ENCODE assay signal across 11 cellular contexts in genomic region chr21:36171741-36172331, GRCh38. TPM values are rescaled to one million over a fixed set of nuclear protein-coding genes. Genes with fewer than 3 reads are reported as not detected.
A peak's percentile ranks its signal among the peaks of the same experiment; 100 is the strongest.
DNase-seq lines count a peak whose midpoint lies in the region; TF ChIP-seq lines count a peak whose summit lies in the region.
"Had no signal": no experiment of that assay in that cellular context is flagged by ENCODE, and none has a peak within 500 bp of the region (broad histone marks: within the 10 kb centered on the region; RNA-seq: fewer than 3 reads in every experiment).

No MANE protein-coding gene starts in this region.

- no peak overlapping the region for H3K4me3 ChIP-seq in cardiac muscle cell
- no peak overlapping the region for H3K4me3 ChIP-seq in parathyroid adenoma (ENCODE audit: low read depth, low read length)
- H3K4me3 ChIP-seq in suprapubic skin: no peak overlapping the region

- no peak overlapping the region for H3K4me2 ChIP-seq in parathyroid adenoma (ENCODE audit: low read length)

- no peak for TF ChIP-seq POLR2A in suprapubic skin (IDR thresholded peaks at IDR 0.05)

- H3K9me3 ChIP-seq in cardiac muscle cell (ENCODE audit: low read depth) (no peaks in the 10 kb centered on the region), parathyroid adenoma (ENCODE audit: control insufficient read depth, low read length) (no peaks in the 10 kb centered on the region), suprapubic skin (no peaks in the 10 kb centered on the region)

- no peaks in the 10 kb centered on the region for H3K27me3 ChIP-seq in cardiac muscle cell
- no peaks in the 10 kb centered on the region for H3K27me3 ChIP-seq in parathyroid adenoma (ENCODE audit: control insufficient read depth, insufficient read depth, low read length)
- no peaks in the 10 kb centered on the region for H3K27me3 ChIP-seq in suprapubic skin

- TF ChIP-seq CTCF in cardiac muscle cell (IDR thresholded peaks at IDR 0.05; ENCODE audit: low read depth, low read length) (no peak), parathyroid adenoma (IDR thresholded peaks at IDR 0.05) (no peak), suprapubic skin (IDR thresholded peaks at IDR 0.05) (no peak)

- no peaks in the 10 kb centered on the region for H3K36me3 ChIP-seq in cardiac muscle cell
- H3K36me3 ChIP-seq in parathyroid adenoma (ENCODE audit: control insufficient read depth, insufficient read depth, low read length): no peaks in the 10 kb centered on the region
- H3K36me3 ChIP-seq in suprapubic skin: peaks cover 24% of the 10 kb centered on the region

- H3K9ac ChIP-seq in parathyroid adenoma: no peak overlapping the region

- peaks cover 15% of the 10 kb centered on the region for H3K4me1 ChIP-seq in cardiac muscle cell (ENCODE audit: low read depth)
- peaks cover 3% of the 10 kb centered on the region for H3K4me1 ChIP-seq in parathyroid adenoma
- peaks cover 8% of the 10 kb centered on the region for H3K4me1 ChIP-seq in suprapubic skin

- H2AFZ ChIP-seq in parathyroid adenoma: no peak overlapping the region

- H3K27ac ChIP-seq in cardiac muscle cell (peak overlapping the region; percentile 26), parathyroid adenoma (peak overlapping the region; percentile 32), suprapubic skin (no peak overlapping the region)
- H3K27ac ChIP-seq: 22Rv1 had no signal

- peaks cover 7% of the 10 kb centered on the region for H3K79me2 ChIP-seq in parathyroid adenoma

- DNase-seq in DMS 273 (lab: John Stamatoyannopoulos, UW; ENCODE audit: unreplicated experiment) (peak; percentile 14), DMS 273 treated with DMSO at 0.1 percent for 48 hours (lab: John Stamatoyannopoulos, UW) (no peak), MV-4-11 (lab: John Stamatoyannopoulos, UW) (peak; percentile 33), cardiac muscle cell (ENCODE audit: low read depth in 1 of 2, low spot score in 1 of 2) (no peak), kidney tubule cell (ENCODE audit: low spot score) (no peak), suprapubic skin (ENCODE audit: low spot score in 2 of 2) (no peak), EL (no peak)
- DNase-seq: NCI-H2227 treated with DMSO at 0.1 percent for 48 hours had no signal

- TF ChIP-seq EP300 in suprapubic skin (IDR thresholded peaks at IDR 0.05): no peak

- 70% methylated on average over 9 of the region's 9 CpGs for WGBS in suprapubic skin

RNA-seq across cellular contexts. Expression of gene DOP1B, which starts 15.2 kb away (rescaled TPM):
- total RNA-seq in cardiac muscle cell (3.3 and 5.8 TPM in 2 replicates), suprapubic skin (10 to 100 TPM; 23.8 to 49.6 (median 34.8) TPM)
- polyA plus RNA-seq in cardiac muscle cell: 6.9 and 7.4 TPM in 2 replicates

RNA-seq across cellular contexts. Expression of gene CBR3, which starts 37.0 kb away (rescaled TPM):
- not detected in 2 replicates for total RNA-seq in cardiac muscle cell
- polyA plus RNA-seq in cardiac muscle cell: not detected in 2 replicates
- total RNA-seq in suprapubic skin: 10 to 100 TPM; 24.9 to 45.2 (median 32.0) TPM
- total RNA-seq: HT-29 had no signal

Comparison
In these comparisons a context has a peak if more than half of its experiments do, and no peak if none do; other contexts are left out.
1. DNase-seq: peak in DMS 273 (single experiment) and MV-4-11 (single experiment); none in DMS 273 treated with DMSO at 0.1 percent for 48 hours (single experiment), cardiac muscle cell (0 of 2), kidney tubule cell (single experiment), suprapubic skin (0 of 2) and EL (single experiment).
2. RNA of gene CBR3, which starts 37.0 kb away (total RNA-seq): 24.9 to 45.2 TPM in suprapubic skin; not detected in cardiac muscle cell; every median in the first group is over 10 times any median in the second.